1 cellular context compared by ENCODE assay signal in genomic region chr17:539048-539447, GRCh38.
TF ChIP-seq lines count a peak whose summit lies in the region.

No MANE protein-coding gene starts in this region.

TF ChIP-seq in WTC11, 78 proteins besides CTCF, POLR2A, EP300 and RAD21 (continued from another document):
- TF ChIP-seq PRDM15 (CRISPR knock-in tag; IDR thresholded peaks at IDR 0.05) (no peak), ELF4 (CRISPR knock-in tag; IDR thresholded peaks at IDR 0.05; ENCODE audit: low read depth) (no peak), E2F5 (CRISPR knock-in tag; IDR thresholded peaks at IDR 0.05) (no peak), MYBL2 (CRISPR knock-in tag; IDR thresholded peaks at IDR 0.05) (no peak)
- TF ChIP-seq, protein P1, sequence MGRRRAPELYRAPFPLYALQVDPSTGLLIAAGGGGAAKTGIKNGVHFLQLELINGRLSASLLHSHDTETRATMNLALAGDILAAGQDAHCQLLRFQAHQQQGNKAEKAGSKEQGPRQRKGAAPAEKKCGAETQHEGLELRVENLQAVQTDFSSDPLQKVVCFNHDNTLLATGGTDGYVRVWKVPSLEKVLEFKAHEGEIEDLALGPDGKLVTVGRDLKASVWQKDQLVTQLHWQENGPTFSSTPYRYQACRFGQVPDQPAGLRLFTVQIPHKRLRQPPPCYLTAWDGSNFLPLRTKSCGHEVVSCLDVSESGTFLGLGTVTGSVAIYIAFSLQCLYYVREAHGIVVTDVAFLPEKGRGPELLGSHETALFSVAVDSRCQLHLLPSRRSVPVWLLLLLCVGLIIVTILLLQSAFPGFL (CRISPR knock-in tag; IDR thresholded peaks at IDR 0.05; ENCODE audit: borderline replicate concordance), result no peak
